ENCODE assay signal across 1 cellular context in the genomic region with DNA sequence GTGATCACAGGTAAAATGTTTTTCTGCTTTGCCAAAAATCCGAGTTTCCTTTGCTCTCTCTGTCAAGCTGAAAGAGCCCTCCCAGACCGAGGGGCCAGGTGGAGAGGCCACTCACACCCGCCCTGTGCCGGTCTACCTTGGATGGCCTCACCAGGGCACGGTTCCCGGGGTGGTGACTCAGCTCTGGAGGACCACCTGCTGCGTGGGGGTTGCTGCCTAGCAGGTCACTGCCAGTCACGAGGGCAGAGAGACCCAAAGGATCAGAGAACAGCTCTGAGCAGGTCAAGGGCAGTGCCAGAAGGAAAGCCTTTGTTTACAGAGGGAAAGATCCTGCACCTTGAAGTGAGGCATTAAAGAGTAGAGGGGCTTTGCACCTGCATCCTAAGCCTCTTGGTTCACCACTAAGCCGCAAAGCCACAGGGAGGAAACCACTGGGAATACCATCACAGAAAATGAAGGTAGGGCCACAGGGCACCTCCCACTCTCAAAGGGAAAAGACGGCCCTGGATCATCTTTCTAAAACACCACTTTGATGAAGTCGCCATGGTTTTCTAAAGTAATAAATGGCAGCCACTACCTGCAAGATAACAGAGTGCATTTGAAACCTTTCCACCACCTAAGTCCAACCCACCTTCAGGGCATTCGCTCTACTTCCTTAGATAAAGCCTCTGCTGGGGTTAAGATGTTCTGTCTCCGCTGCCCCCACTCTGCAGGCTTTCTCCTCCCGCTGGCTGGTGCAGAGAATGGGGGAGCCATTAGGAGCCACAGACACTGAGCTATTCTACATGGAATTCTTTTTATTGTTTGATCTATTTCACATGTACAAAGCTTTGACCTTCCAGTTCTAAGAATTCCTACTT.
TF ChIP-seq lines count a peak whose summit lies in the region.

No MANE protein-coding gene starts in this region.

TF ChIP-seq in K562, 482 proteins besides CTCF, POLR2A, EP300 and RAD21 (continued from another document):
- TF ChIP-seq, protein P1, sequence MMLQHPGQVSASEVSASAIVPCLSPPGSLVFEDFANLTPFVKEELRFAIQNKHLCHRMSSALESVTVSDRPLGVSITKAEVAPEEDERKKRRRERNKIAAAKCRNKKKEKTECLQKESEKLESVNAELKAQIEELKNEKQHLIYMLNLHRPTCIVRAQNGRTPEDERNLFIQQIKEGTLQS (IDR thresholded peaks at IDR 0.05) = peak; percentile 55
- TF ChIP-seq, protein P1 (CRISPR knock-in tag; conservative IDR thresholded peaks at IDR 0.05) = no peak
- TF ChIP-seq SOX6 (IDR thresholded peaks at IDR 0.05) = 0 out of 2 replicates have a peak, but pooled peaks have one; percentile 9
- no peak for TF ChIP-seq CEBPG (CRISPR knock-in tag; IDR thresholded peaks at IDR 0.05)
- TF ChIP-seq CEBPG (tag; conservative IDR thresholded peaks at IDR 0.05 in 1 of 2, IDR thresholded peaks at IDR 0.05 in 1 of 2) = no peak
- peak; percentile 35; the same call in 1 of the 2 replicates for TF ChIP-seq BHLHE40 (IDR thresholded peaks at IDR 0.05; ENCODE audit: low read length)
- TF ChIP-seq NELFE (IDR thresholded peaks at IDR 0.05; ENCODE audit: insufficient read depth, insufficient read length) = no peak
- TF ChIP-seq NR2C2 (CRISPR knock-in tag; IDR thresholded peaks at IDR 0.05) = no peak
- TF ChIP-seq NR2C2 (tag; IDR thresholded peaks at IDR 0.05) = peak; percentile 42; the same call in 1 of the 2 replicates
- TF ChIP-seq ARID1B (IDR thresholded peaks at IDR 0.05) = 0 out of 2 replicates have a peak, but pooled peaks have one; percentile 29
- TF ChIP-seq NR3C1 (CRISPR knock-in tag; IDR thresholded peaks at IDR 0.05) = no peak
- no peak for TF ChIP-seq ZNF121 (CRISPR knock-in tag; conservative IDR thresholded peaks at IDR 0.05)
- no peak for TF ChIP-seq ZBTB8A (IDR thresholded peaks at IDR 0.05; ENCODE audit: partially characterized antibody)
- TF ChIP-seq FOXM1 (IDR thresholded peaks at IDR 0.05; ENCODE audit: low read depth) = no peak
- TF ChIP-seq FOXM1 (CRISPR knock-in tag; IDR thresholded peaks at IDR 0.05; ENCODE audit: low read depth) = no peak
- no peak for TF ChIP-seq C11orf30 (IDR thresholded peaks at IDR 0.05; ENCODE audit: low read depth)
- no peak for TF ChIP-seq ZNF217 (CRISPR knock-in tag; IDR thresholded peaks at IDR 0.05)
- peak; percentile 59 for TF ChIP-seq NFIC (IDR thresholded peaks at IDR 0.05)
- TF ChIP-seq, protein P2, sequence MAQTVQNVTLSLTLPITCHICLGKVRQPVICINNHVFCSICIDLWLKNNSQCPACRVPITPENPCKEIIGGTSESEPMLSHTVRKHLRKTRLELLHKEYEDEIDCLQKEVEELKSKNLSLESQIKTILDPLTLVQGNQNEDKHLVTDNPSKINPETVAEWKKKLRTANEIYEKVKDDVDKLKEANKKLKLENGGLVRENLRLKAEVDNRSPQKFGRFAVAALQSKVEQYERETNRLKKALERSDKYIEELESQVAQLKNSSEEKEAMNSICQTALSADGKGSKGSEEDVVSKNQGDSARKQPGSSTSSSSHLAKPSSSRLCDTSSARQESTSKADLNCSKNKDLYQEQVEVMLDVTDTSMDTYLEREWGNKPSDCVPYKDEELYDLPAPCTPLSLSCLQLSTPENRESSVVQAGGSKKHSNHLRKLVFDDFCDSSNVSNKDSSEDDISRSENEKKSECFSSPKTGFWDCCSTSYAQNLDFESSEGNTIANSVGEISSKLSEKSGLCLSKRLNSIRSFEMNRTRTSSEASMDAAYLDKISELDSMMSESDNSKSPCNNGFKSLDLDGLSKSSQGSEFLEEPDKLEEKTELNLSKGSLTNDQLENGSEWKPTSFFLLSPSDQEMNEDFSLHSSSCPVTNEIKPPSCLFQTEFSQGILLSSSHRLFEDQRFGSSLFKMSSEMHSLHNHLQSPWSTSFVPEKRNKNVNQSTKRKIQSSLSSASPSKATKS (CRISPR knock-in tag; IDR thresholded peaks at IDR 0.05) = no peak
- TF ChIP-seq, protein P3, sequence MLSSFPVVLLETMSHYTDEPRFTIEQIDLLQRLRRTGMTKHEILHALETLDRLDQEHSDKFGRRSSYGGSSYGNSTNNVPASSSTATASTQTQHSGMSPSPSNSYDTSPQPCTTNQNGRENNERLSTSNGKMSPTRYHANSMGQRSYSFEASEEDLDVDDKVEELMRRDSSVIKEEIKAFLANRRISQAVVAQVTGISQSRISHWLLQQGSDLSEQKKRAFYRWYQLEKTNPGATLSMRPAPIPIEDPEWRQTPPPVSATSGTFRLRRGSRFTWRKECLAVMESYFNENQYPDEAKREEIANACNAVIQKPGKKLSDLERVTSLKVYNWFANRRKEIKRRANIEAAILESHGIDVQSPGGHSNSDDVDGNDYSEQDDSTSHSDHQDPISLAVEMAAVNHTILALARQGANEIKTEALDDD (IDR thresholded peaks at IDR 0.05) = no peak
